Comparison of ENCODE assay signal across 24 cellular contexts in genomic region chr2:99481527-99481926, GRCh38. TPM values are rescaled to one million over a fixed set of nuclear protein-coding genes. Genes with fewer than 3 reads are reported as not detected.
DNase-seq lines count a peak whose midpoint lies in the region; ATAC-seq and TF ChIP-seq lines count a peak whose summit lies in the region.
"Had no signal": no experiment of that assay in that cellular context is flagged by ENCODE, and none has a peak within 500 bp of the region (broad histone marks: within the 10 kb centered on the region; RNA-seq: fewer than 3 reads in every experiment).

No MANE protein-coding gene starts in this region.

- H3K4me3 ChIP-seq in breast epithelium: no peak overlapping the region
- H3K4me3 ChIP-seq in smooth muscle cell: no peak overlapping the region
- H3K4me3 ChIP-seq in Caco-2 (ENCODE audit: low read depth, low read length): no peak overlapping the region
- no peak overlapping the region for H3K4me3 ChIP-seq in osteoblast (ENCODE audit: insufficient read depth, low read length)
- H3K4me3 ChIP-seq: suprapubic skin, vagina had no signal

- 100% methylated on average over 2 of the region's 2 CpGs for WGBS in smooth muscle cell (ENCODE audit: low lambda C conversion rate)

- intact Hi-C loops in MCF 10A (cut with micrococcal nuclease) (no loop called here), breast epithelium (cut with DNase I; ENCODE audit: low total_unique reads) (no loop called here), Caco-2 (cut with micrococcal nuclease; ENCODE audit: unreplicated experiment) (no loop called here)
- intact Hi-C loops in dendritic cell treated with granulocyte-macrophage colony-stimulating factor and Interleukin-4, amounts not matched to agents 40 ng/mL and 50 ng/mL, for 4 days (cut with micrococcal nuclease): no loop called here

- H3K4me2 ChIP-seq in smooth muscle cell (no peak overlapping the region), osteoblast (ENCODE audit: insufficient read depth, low read length) (no peak overlapping the region)

- H3K36me3 Mint-ChIP-seq in MCF 10A (ENCODE audit: insufficient read depth, unreplicated experiment) (peaks cover 9% of the 10 kb centered on the region), Caco-2 (ENCODE audit: insufficient read depth, unreplicated experiment) (peaks cover 7% of the 10 kb centered on the region)
- H3K36me3 Mint-ChIP-seq in dendritic cell treated with granulocyte-macrophage colony-stimulating factor and Interleukin-4, amounts not matched to agents 40 ng/mL and 50 ng/mL, for 4 days (ENCODE audit: low read depth): peaks cover 11% of the 10 kb centered on the region
- H3K36me3 Mint-ChIP-seq: activated naive CD8-positive, alpha-beta T cell; stimulated activated effector memory CD8-positive, alpha-beta T cell treated with anti-CD3 and anti-CD28 coated beads, Interleukin-12 subunit alpha, Interleukin-12 subunit beta, amount 100 ng/mL, for 72 hours had no signal

- H4K20me1 ChIP-seq in smooth muscle cell (ENCODE audit: low read depth) (peaks cover 99% of the 10 kb centered on the region), osteoblast (ENCODE audit: insufficient read depth, low read length) (peaks cover 48% of the 10 kb centered on the region)

- no peaks in the 10 kb centered on the region for H3F3A ChIP-seq in smooth muscle cell (ENCODE audit: low read depth)

- peak overlapping the region; percentile 53 for H3K9ac ChIP-seq in smooth muscle cell (ENCODE audit: low read depth)

- peak overlapping the region; percentile 83 for H3K27ac Mint-ChIP-seq in MCF 10A (ENCODE audit: low read depth, unreplicated experiment)
- peak overlapping the region; percentile 17 for H3K27ac Mint-ChIP-seq in dendritic cell treated with granulocyte-macrophage colony-stimulating factor and Interleukin-4, amounts not matched to agents 40 ng/mL and 50 ng/mL, for 4 days
- no peak overlapping the region for H3K27ac Mint-ChIP-seq in Caco-2 (ENCODE audit: unreplicated experiment)
- H3K27ac Mint-ChIP-seq: activated CD8-positive, alpha-beta T cell treated with anti-CD3 and anti-CD28 coated beads, Interleukin-2, amount 10 ng/mL, durations not matched to agents 7 days and 5 days; stimulated activated effector memory CD8-positive, alpha-beta T cell treated with anti-CD3 and anti-CD28 coated beads, Interleukin-12 subunit alpha, Interleukin-12 subunit beta, amount 100 ng/mL, for 72 hours had no signal

- CTCF ChIA-PET in MCF 10A (lab: Yijun Ruan, JAX): interaction anchor here (0.9 to 1.8 kb wide), 4 partner anchors 8 to 144 kb away, joined by 3 to 4 read pairs (median 4); partner anchors contain the start of genes EIF5B and REV1
- CTCF ChIA-PET in Caco-2 (lab: Charles Lee): interaction anchor here (1.2 kb wide), 1 partner anchor 9 kb away, joined by 3 read pairs; the partner anchor contains the start of gene REV1

- H3K27me3 ChIP-seq in breast epithelium (no peaks in the 10 kb centered on the region), smooth muscle cell (ENCODE audit: low read depth) (no peaks in the 10 kb centered on the region), Caco-2 (replicated peaks; ENCODE audit: control insufficient read depth, insufficient read depth, low read length) (no peaks in the 10 kb centered on the region), osteoblast (ENCODE audit: insufficient read depth, low read length) (no peaks in the 10 kb centered on the region)
- H3K27me3 ChIP-seq: BE2C, suprapubic skin, vagina had no signal

- H3K79me2 ChIP-seq in smooth muscle cell (ENCODE audit: low read depth): peaks cover 100% of the 10 kb centered on the region
- peaks cover 100% of the 10 kb centered on the region for H3K79me2 ChIP-seq in osteoblast (ENCODE audit: insufficient read depth, low read length)

- DNase-seq in MCF 10A (ENCODE audit: unreplicated experiment) (no peak), breast epithelium (ENCODE audit: low spot score in 2 of 2) (no peak), MV-4-11 (lab: John Stamatoyannopoulos, UW) (peak; percentile 31), smooth muscle cell (lab: John Stamatoyannopoulos, UW; ENCODE audit: unreplicated experiment) (no peak), Caco-2 (no peak), osteoblast (ENCODE audit: insufficient read length, low spot score, missing footprints) (no peak)
- DNase-seq: activated CD8-positive, alpha-beta T cell treated with anti-CD3 and anti-CD28 coated beads, Interleukin-2, amount 10 ng/mL, durations not matched to agents 7 days and 5 days; aorta; caudate nucleus; COR-L47; glutamatergic neuron; GOT3; left cardiac atrium; NCI-H1417; NCI-H446; SHP77 treated with DMSO at 0.1 percent for 48 hours; stimulated activated CD4-positive, alpha-beta T cell treated with anti-CD3 and anti-CD28 coated beads, Interleukin-2, amount 100 ng/mL, for 24 hours had no signal

- H3K9me3 Mint-ChIP-seq in MCF 10A (ENCODE audit: unreplicated experiment): no peaks in the 10 kb centered on the region
- H3K9me3 Mint-ChIP-seq in dendritic cell treated with granulocyte-macrophage colony-stimulating factor and Interleukin-4, amounts not matched to agents 40 ng/mL and 50 ng/mL, for 4 days: no peaks in the 10 kb centered on the region
- no peaks in the 10 kb centered on the region for H3K9me3 Mint-ChIP-seq in Caco-2 (ENCODE audit: unreplicated experiment)
- H3K9me3 Mint-ChIP-seq: stimulated activated effector memory CD8-positive, alpha-beta T cell treated with anti-CD3 and anti-CD28 coated beads, Interleukin-12 subunit alpha, Interleukin-12 subunit beta, amount 100 ng/mL, for 72 hours had no signal

- H3K36me3 ChIP-seq in breast epithelium: no peaks in the 10 kb centered on the region
- H3K36me3 ChIP-seq in smooth muscle cell (ENCODE audit: low read depth): no peaks in the 10 kb centered on the region
- H3K36me3 ChIP-seq in Caco-2 (ENCODE audit: control insufficient read depth, insufficient read depth, low read length): no peaks in the 10 kb centered on the region
- no peaks in the 10 kb centered on the region for H3K36me3 ChIP-seq in osteoblast (ENCODE audit: insufficient read depth, low read length)
- H3K36me3 ChIP-seq: BE2C, suprapubic skin, vagina had no signal

- H3K4me1 ChIP-seq in breast epithelium: peaks cover 2 to 7% of the 10 kb centered on the region in 2 donors
- H3K4me1 ChIP-seq in smooth muscle cell (ENCODE audit: low read depth): peaks cover 10% of the 10 kb centered on the region
- peaks cover 3% of the 10 kb centered on the region; the same call in 1 of the 2 replicates for H3K4me1 ChIP-seq in Caco-2
- peaks cover 3% of the 10 kb centered on the region for H3K4me1 ChIP-seq in osteoblast (ENCODE audit: insufficient read depth, low read length)
- H3K4me1 ChIP-seq: BE2C had no signal

- H3K4me1 Mint-ChIP-seq in MCF 10A (ENCODE audit: insufficient read depth, unreplicated experiment): peaks cover 35% of the 10 kb centered on the region
- peaks cover 53% of the 10 kb centered on the region for H3K4me1 Mint-ChIP-seq in dendritic cell treated with granulocyte-macrophage colony-stimulating factor and Interleukin-4, amounts not matched to agents 40 ng/mL and 50 ng/mL, for 4 days (ENCODE audit: low read depth)
- peaks cover 14% of the 10 kb centered on the region for H3K4me1 Mint-ChIP-seq in Caco-2 (ENCODE audit: low read depth, unreplicated experiment)

- no peaks in the 10 kb centered on the region for H3K9me3 ChIP-seq in breast epithelium
- no peaks in the 10 kb centered on the region for H3K9me3 ChIP-seq in smooth muscle cell (replicated peaks; ENCODE audit: low read depth)
- H3K9me3 ChIP-seq in Caco-2: no peaks in the 10 kb centered on the region
- no peaks in the 10 kb centered on the region for H3K9me3 ChIP-seq in osteoblast (ENCODE audit: low read depth, low read length)
- H3K9me3 ChIP-seq: BE2C, suprapubic skin, vagina had no signal

- H3K27me3 Mint-ChIP-seq in MCF 10A (ENCODE audit: insufficient read depth, unreplicated experiment) (no peaks in the 10 kb centered on the region), Caco-2 (ENCODE audit: insufficient read depth, unreplicated experiment) (no peaks in the 10 kb centered on the region)
- H3K27me3 Mint-ChIP-seq in dendritic cell treated with granulocyte-macrophage colony-stimulating factor and Interleukin-4, amounts not matched to agents 40 ng/mL and 50 ng/mL, for 4 days: no peaks in the 10 kb centered on the region
- H3K27me3 Mint-ChIP-seq: activated naive CD8-positive, alpha-beta T cell had no signal

- ATAC-seq in HG03135 (IDR thresholded peaks at IDR 0.05; ENCODE audit: unreplicated experiment): no peak
- ATAC-seq: activated CD8-positive, alpha-beta T cell treated with anti-CD3 and anti-CD28 coated beads, Interleukin-2, amount 10 ng/mL, durations not matched to agents 7 days and 5 days had no signal

- H3K27ac ChIP-seq in breast epithelium (no peak overlapping the region), smooth muscle cell (ENCODE audit: low read depth) (peak overlapping the region; percentile 85), osteoblast (ENCODE audit: low read depth, low read length) (no peak overlapping the region)
- H3K27ac ChIP-seq: suprapubic skin, vagina had no signal

- TF ChIP-seq POLR2A in breast epithelium (IDR thresholded peaks at IDR 0.05): no peak

- H2AFZ ChIP-seq in smooth muscle cell (ENCODE audit: low read depth) (no peak overlapping the region), osteoblast (ENCODE audit: low read length) (no peak overlapping the region)

- H3K4me3 Mint-ChIP-seq in MCF 10A (ENCODE audit: unreplicated experiment) (no peak overlapping the region), Caco-2 (ENCODE audit: unreplicated experiment) (no peak overlapping the region)
- H3K4me3 Mint-ChIP-seq in dendritic cell treated with granulocyte-macrophage colony-stimulating factor and Interleukin-4, amounts not matched to agents 40 ng/mL and 50 ng/mL, for 4 days: no peak overlapping the region
- H3K4me3 Mint-ChIP-seq: activated CD8-positive, alpha-beta T cell treated with anti-CD3 and anti-CD28 coated beads, Interleukin-2, amount 10 ng/mL, durations not matched to agents 7 days and 5 days; activated naive CD8-positive, alpha-beta T cell; stimulated activated effector memory CD8-positive, alpha-beta T cell treated with anti-CD3 and anti-CD28 coated beads, Interleukin-12 subunit alpha, Interleukin-12 subunit beta, amount 100 ng/mL, for 72 hours had no signal

- POLR2A ChIA-PET in MCF 10A (lab: Yijun Ruan, JAX) (interaction anchor here (0.6 to 2.6 kb wide), 5 partner anchors 9 to 145 kb away, joined by 3 to 14 read pairs (median 5); partner anchors contain the start of genes EIF5B and TXNDC9), Caco-2 (lab: Charles Lee) (no interaction called here)

- TF ChIP-seq CTCF in MCF 10A (IDR thresholded peaks at IDR 0.05; ENCODE audit: unreplicated experiment): no peak
- no peak for TF ChIP-seq CTCF in breast epithelium (IDR thresholded peaks at IDR 0.05)
- no peak for TF ChIP-seq CTCF in smooth muscle cell (IDR thresholded peaks at IDR 0.05; ENCODE audit: borderline replicate concordance, insufficient read depth, poor library complexity, severe bottlenecking)
- no peak for TF ChIP-seq CTCF in Caco-2 (IDR thresholded peaks at IDR 0.05; ENCODE audit: insufficient read depth in 1 of 2, low read depth in 1 of 2, low read length in 1 of 2, severe bottlenecking in 1 of 2, unreplicated experiment in 1 of 2)
- no peak for TF ChIP-seq CTCF in osteoblast (IDR thresholded peaks at IDR 0.05; ENCODE audit: extremely low read depth, low read depth, low read length)

- no TSS peak for BruUV-seq in MCF 10A (replicated peaks; lab: Mats Ljungman, UMichigan)
- BruUV-seq in Caco-2 (replicated peaks; lab: Mats Ljungman, UMichigan): no TSS peak

RNA-seq across cellular contexts. Expression of gene REV1, which starts 8.3 kb away (rescaled TPM):
- total RNA-seq in MCF 10A (2022) (33.2 and 38.6 TPM in 2 replicates), breast epithelium (10 to 100 TPM; 40.8 to 89.1 (median 78.0) TPM), smooth muscle cell (20.6 and 38.9 TPM in 2 replicates), Caco-2 (2022) (39.6 and 41.1 TPM in 2 replicates), osteoblast (37.3 and 41.0 TPM in 2 replicates)
- 9.5 and 20.2 TPM in 2 replicates for polyA plus RNA-seq in smooth muscle cell
